In the genomic region with DNA sequence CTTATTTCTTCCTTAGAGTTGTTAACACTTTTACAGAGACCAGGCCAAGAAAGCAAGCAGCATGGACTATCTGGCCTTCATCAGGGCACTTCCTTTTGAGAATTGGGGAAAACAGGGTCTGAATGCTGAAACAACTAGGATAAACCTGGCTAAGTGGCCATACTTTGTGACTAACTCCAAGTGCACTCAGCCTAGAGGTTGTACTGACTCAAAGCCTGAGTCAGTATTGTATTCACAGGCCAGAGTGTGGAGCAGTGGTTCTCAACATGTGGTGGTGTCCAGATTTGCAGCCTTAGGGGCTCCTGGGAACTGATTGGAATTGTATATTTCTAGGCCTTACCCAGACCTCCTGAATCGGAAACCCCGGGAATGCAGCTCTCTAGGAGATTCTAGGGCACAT, we compare ENCODE assay signal across 23 cellular contexts. TPM values are rescaled to one million over a fixed set of nuclear protein-coding genes. Genes with fewer than 3 reads are reported as not detected.
DNase-seq lines count a peak whose midpoint lies in the region; ATAC-seq, FAIRE-seq and TF ChIP-seq lines count a peak whose summit lies in the region.
"Had no signal": no experiment of that assay in that cellular context is flagged by ENCODE, and none has a peak within 500 bp of the region (broad histone marks: within the 10 kb centered on the region; RNA-seq: fewer than 3 reads in every experiment).

No MANE protein-coding gene starts in this region.

- FAIRE-seq in bronchial epithelial cell (lab: Jason Lieb, UNC), result no peak
- FAIRE-seq: GM12878, K562 had no signal

- peak overlapping the region; percentile 64 for H3K9ac ChIP-seq in mesenchymal stem cell (ENCODE audit: low read length)

- H3K4me1 ChIP-seq in mesenchymal stem cell (ENCODE audit: control insufficient read depth, insufficient read depth, low read depth, low read length) (no peaks in the 10 kb centered on the region), GM23338 (ENCODE audit: insufficient read depth) (no peaks in the 10 kb centered on the region)
- H3K4me1 ChIP-seq: Caco-2, right lobe of liver, stomach, uterus had no signal

- no peak overlapping the region for H3K4me3 ChIP-seq in bronchial epithelial cell (ENCODE audit: low read depth, low read length)
- H3K4me3 ChIP-seq in mesenchymal stem cell (ENCODE audit: insufficient read depth in 1 of 2, low read depth in 1 of 2, low read length in 2 of 2), result no peak overlapping the region
- H3K4me3 ChIP-seq in GM23338, result no peak overlapping the region
- H3K4me3 ChIP-seq: GM12878, K562, right lobe of liver, stomach, uterus had no signal

- H2AK5ac ChIP-seq in mesenchymal stem cell (ENCODE audit: low read length, severe bottlenecking), result no peak overlapping the region

- peaks cover 61% of the 10 kb centered on the region for H3K36me3 Mint-ChIP-seq in activated T-cell treated with anti-CD3 and anti-CD28 coated beads, Interleukin-2, amount 50 U/mL, for 4 hours (ENCODE audit: insufficient read depth)
- H3K36me3 Mint-ChIP-seq in GM23338 (ENCODE audit: low read depth), result peaks cover 85% of the 10 kb centered on the region

- H3K9me3 Mint-ChIP-seq in activated T-cell treated with anti-CD3 and anti-CD28 coated beads, Interleukin-2, amount 50 U/mL, for 4 hours, result no peaks in the 10 kb centered on the region
- no peaks in the 10 kb centered on the region for H3K9me3 Mint-ChIP-seq in GM23338
- H3K9me3 Mint-ChIP-seq: activated CD4-positive, alpha-beta memory T cell treated with anti-CD3 and anti-CD28 coated beads for 36 hours; activated naive CD4-positive, alpha-beta T cell treated with anti-CD3 and anti-CD28 coated beads, Interleukin-2, amount 50 U/mL, for 72 hours had no signal

- no peaks in the 10 kb centered on the region for H3K27me3 Mint-ChIP-seq in activated T-cell treated with anti-CD3 and anti-CD28 coated beads, Interleukin-2, amount 50 U/mL, for 4 hours (ENCODE audit: low read depth)
- H3K27me3 Mint-ChIP-seq in GM23338 (ENCODE audit: insufficient read depth, low read depth, poor library complexity), result peaks cover 2% of the 10 kb centered on the region
- H3K27me3 Mint-ChIP-seq: activated CD4-positive, alpha-beta memory T cell treated with anti-CD3 and anti-CD28 coated beads for 36 hours; B cell had no signal

- H2AFZ ChIP-seq in mesenchymal stem cell (ENCODE audit: low read depth, low read length) (no peak overlapping the region), GM23338 (no peak overlapping the region)

- no peak overlapping the region for H3K4me2 ChIP-seq in mesenchymal stem cell (ENCODE audit: low read length, poor library complexity, severe bottlenecking)
- H3K4me2 ChIP-seq in GM23338, result no peak overlapping the region

- no peaks in the 10 kb centered on the region for H3K9me2 ChIP-seq in GM23338 (ENCODE audit: insufficient read depth)

- H3F3A ChIP-seq in GM23338 (replicated peaks; ENCODE audit: low read depth), result 0 out of 2 replicates have a peak, but pooled peaks cover 3% of the 10 kb centered on the region

- H3K23ac ChIP-seq in mesenchymal stem cell (ENCODE audit: low read length in 2 of 2), result no peak overlapping the region

- H2BK15ac ChIP-seq in mesenchymal stem cell (ENCODE audit: low read depth, poor library complexity, severe bottlenecking), result no peak overlapping the region

- DNase-seq in AG20443 (ENCODE audit: low spot score) (peak; percentile 75), LHCN-M2 (ENCODE audit: low read depth) (peak; percentile 46), bronchial epithelial cell (ENCODE audit: low read depth) (peak; percentile 69), mesenchymal stem cell (peak; percentile 4), GM23338 (ENCODE audit: low spot score) (no peak)
- no peak for DNase-seq in activated T-cell treated with anti-CD3 and anti-CD28 coated beads, Interleukin-2, amount 50 U/mL, for 4 hours
- DNase-seq in stimulated activated CD4-positive, alpha-beta T cell treated with anti-CD3 and anti-CD28 coated beads, Interleukin-15, amount 100 ng/mL, for 24 hours, result no peak
- DNase-seq: activated CD4-positive, alpha-beta memory T cell treated with anti-CD3 and anti-CD28 coated beads for 36 hours; activated T-cell treated with anti-CD3 and anti-CD28 coated beads, Interleukin-2, amount 50 U/mL, for 48 hours; Caco-2; NCI-H1092 treated with DMSO at 0.1 percent for 48 hours; NCI-H82; right lobe of liver; RPMI8226; stimulated activated CD4-positive, alpha-beta T cell treated with anti-CD3 and anti-CD28 coated beads, Interleukin-1b, Interleukin-23, amount 100 ng/mL, for 48 hours; stomach; uterus; WERI-Rb-1 had no signal

- H3K4ac ChIP-seq in mesenchymal stem cell (ENCODE audit: low read depth in 1 of 2, low read length in 2 of 2), result no peak overlapping the region

- H2BK120ac ChIP-seq in mesenchymal stem cell (ENCODE audit: low read depth, low read length), result no peak overlapping the region

- no peak overlapping the region for H4K91ac ChIP-seq in mesenchymal stem cell (ENCODE audit: low read length)

- no peak overlapping the region for H3K4me3 Mint-ChIP-seq in activated T-cell treated with anti-CD3 and anti-CD28 coated beads, Interleukin-2, amount 50 U/mL, for 4 hours
- no peak overlapping the region for H3K4me3 Mint-ChIP-seq in GM23338
- H3K4me3 Mint-ChIP-seq: activated CD4-positive, alpha-beta memory T cell treated with anti-CD3 and anti-CD28 coated beads for 36 hours; B cell had no signal

- H3K18ac ChIP-seq in mesenchymal stem cell (ENCODE audit: low read depth in 1 of 2, low read length in 2 of 2), result no peak overlapping the region

- H3K27ac ChIP-seq in mesenchymal stem cell (ENCODE audit: low read length, poor library complexity, severe bottlenecking) (no peak overlapping the region), GM23338 (ENCODE audit: low read depth) (no peak overlapping the region)
- H3K27ac ChIP-seq: right lobe of liver, stomach, uterus, WERI-Rb-1 had no signal

- peaks cover 28% of the 10 kb centered on the region for H3K36me3 ChIP-seq in bronchial epithelial cell (ENCODE audit: control insufficient read depth, insufficient read depth, low read length)
- peaks cover 47 to 67% of the 10 kb centered on the region in 2 experiments for H3K36me3 ChIP-seq in mesenchymal stem cell (ENCODE audit: control insufficient read depth in 1 of 2, insufficient read depth in 2 of 2, low read depth in 1 of 2, low read length in 2 of 2)
- H3K36me3 ChIP-seq in GM23338 (ENCODE audit: insufficient read depth), result peaks cover 50% of the 10 kb centered on the region
- H3K36me3 ChIP-seq: uterus had no signal

- no peaks in the 10 kb centered on the region for H3K4me1 Mint-ChIP-seq in activated T-cell treated with anti-CD3 and anti-CD28 coated beads, Interleukin-2, amount 50 U/mL, for 4 hours (ENCODE audit: low read depth)
- no peaks in the 10 kb centered on the region for H3K4me1 Mint-ChIP-seq in GM23338
- H3K4me1 Mint-ChIP-seq: B cell had no signal

- H3K9me3 ChIP-seq in mesenchymal stem cell (ENCODE audit: control insufficient read depth, low read length), result no peaks in the 10 kb centered on the region
- H3K9me3 ChIP-seq: Caco-2, right lobe of liver, stomach, uterus had no signal

- TF ChIP-seq CTCF in bronchial epithelial cell (IDR thresholded peaks at IDR 0.05; ENCODE audit: insufficient read depth, low read length, severe bottlenecking) (no peak), GM23338 (conservative IDR thresholded peaks at IDR 0.05; ENCODE audit: low read depth in 2 of 2) (no peak)

- no peak overlapping the region for H2BK5ac ChIP-seq in mesenchymal stem cell (ENCODE audit: low read depth, low read length, poor library complexity, severe bottlenecking)

- no peaks in the 10 kb centered on the region for H3K79me2 ChIP-seq in GM23338 (replicated peaks; ENCODE audit: insufficient read depth)

- 100% methylated on average over 2 of the region's 2 CpGs for WGBS in mesenchymal stem cell

- no peak overlapping the region for H2BK12ac ChIP-seq in mesenchymal stem cell (ENCODE audit: low read length in 2 of 2)

- no peak overlapping the region for H3K27ac Mint-ChIP-seq in GM23338
- H3K27ac Mint-ChIP-seq: activated CD4-positive, alpha-beta memory T cell treated with anti-CD3 and anti-CD28 coated beads for 36 hours; B cell had no signal

- H4K8ac ChIP-seq in mesenchymal stem cell (ENCODE audit: low read length), result no peak overlapping the region

- H3K79me1 ChIP-seq in mesenchymal stem cell (replicated peaks; ENCODE audit: low read length, poor library complexity, severe bottlenecking), result peaks cover 13% of the 10 kb centered on the region

- H3K27me3 ChIP-seq in bronchial epithelial cell (ENCODE audit: control insufficient read depth, insufficient read depth, low read length), result no peaks in the 10 kb centered on the region
- no peaks in the 10 kb centered on the region for H3K27me3 ChIP-seq in mesenchymal stem cell (ENCODE audit: control insufficient read depth in 1 of 2, insufficient read depth in 1 of 2, low read length in 2 of 2)
- no peaks in the 10 kb centered on the region for H3K27me3 ChIP-seq in GM23338 (ENCODE audit: insufficient read depth)
- H3K27me3 ChIP-seq: right lobe of liver, stomach, uterus had no signal

- no peak overlapping the region for H3K14ac ChIP-seq in mesenchymal stem cell (ENCODE audit: low read length in 2 of 2)

- no peak for ATAC-seq in activated T-cell treated with anti-CD3 and anti-CD28 coated beads, Interleukin-2, amount 50 U/mL, for 4 hours
- ATAC-seq in GM23338 (no peak), GM18511 (IDR thresholded peaks at IDR 0.05; ENCODE audit: unreplicated experiment) (no peak)
- ATAC-seq: activated naive CD4-positive, alpha-beta T cell treated with anti-CD3 and anti-CD28 coated beads, Interleukin-2, amount 50 U/mL, for 72 hours; GM12878; K562 had no signal

- H4K20me1 ChIP-seq in GM23338 (replicated peaks; ENCODE audit: insufficient read depth), result peaks cover 9% of the 10 kb centered on the region; the same call in 1 of the 2 replicates

RNA-seq across cellular contexts. Expression of a gene that starts 20.1 kb away (rescaled TPM):
- total RNA-seq in LHCN-M2 (2014; rRNA removed) (48.7 and 56.7 TPM in 2 replicates), bronchial epithelial cell (81.6 and 119 TPM in 2 replicates)
- polyA plus RNA-seq in LHCN-M2 (2012), result 37.8 TPM
- polyA plus RNA-seq in mesenchymal stem cell (2013, experiment 1 of 2), result 22.5 TPM
- polyA plus RNA-seq in mesenchymal stem cell (2013, experiment 2 of 2), result 22.8 TPM
- 10 to 100 TPM; 77.0 to 99.1 (median 91.1) TPM for total RNA-seq in activated T-cell treated with anti-CD3 and anti-CD28 coated beads, Interleukin-2, amount 50 U/mL, for 4 hours
- 50.0 and 66.6 TPM in 2 replicates for total RNA-seq in GM23338 (2014; rRNA removed; shearing (Covaris generic))
- 27.2 and 28.3 TPM in 2 replicates for polyA plus RNA-seq in GM23338 (2016; fragmentation: Nextera tagmentation; extraction: Ambion mirVana)

RNA-seq across cellular contexts. Expression of a gene that starts 30.8 kb away (rescaled TPM):
- total RNA-seq in LHCN-M2 (2014; rRNA removed) (23.6 and 31.3 TPM in 2 replicates), bronchial epithelial cell (12.0 and 18.2 TPM in 2 replicates)
- 9.4 TPM for polyA plus RNA-seq in LHCN-M2 (2012)
- polyA plus RNA-seq in mesenchymal stem cell (2013, experiment 1 of 2), result 9.2 TPM
- polyA plus RNA-seq in mesenchymal stem cell (2013, experiment 2 of 2), result 9.5 TPM
- total RNA-seq in activated T-cell treated with anti-CD3 and anti-CD28 coated beads, Interleukin-2, amount 50 U/mL, for 4 hours, result 10 to 100 TPM; 11.1 to 15.1 (median 12.3) TPM
- total RNA-seq in GM23338 (2014; rRNA removed; shearing (Covaris generic)), result 21.1 and 26.2 TPM in 2 replicates
- polyA plus RNA-seq in GM23338 (2016; fragmentation: Nextera tagmentation; extraction: Ambion mirVana), result 3.2 and 4.8 TPM in 2 replicates

RNA-seq across cellular contexts. Expression of a gene that starts 39.4 kb away (rescaled TPM):
- total RNA-seq in LHCN-M2 (2014; rRNA removed) (84.3 and 88.0 TPM in 2 replicates), bronchial epithelial cell (108 and 186 TPM in 2 replicates)
- 106 TPM for polyA plus RNA-seq in LHCN-M2 (2012)
- 164 TPM for polyA plus RNA-seq in mesenchymal stem cell (2013, experiment 1 of 2)
- polyA plus RNA-seq in mesenchymal stem cell (2013, experiment 2 of 2), result 170 TPM
- total RNA-seq in activated T-cell treated with anti-CD3 and anti-CD28 coated beads, Interleukin-2, amount 50 U/mL, for 4 hours, result 10 to 100 TPM; 61.3 to 65.5 (median 61.6) TPM
- total RNA-seq in GM23338 (2014; rRNA removed; shearing (Covaris generic)), result 94.3 and 108 TPM in 2 replicates
- 308 and 363 TPM in 2 replicates for polyA plus RNA-seq in GM23338 (2016; fragmentation: Nextera tagmentation; extraction: Ambion mirVana)

Comparison
In these comparisons a context has a peak if more than half of its experiments do, and no peak if none do; other contexts are left out.
1. DNase-seq: peak in AG20443 (single experiment), LHCN-M2 (single experiment), bronchial epithelial cell (single experiment) and mesenchymal stem cell (single experiment); none in activated T-cell treated with anti-CD3 and anti-CD28 coated beads, Interleukin-2, amount 50 U/mL, for 4 hours (single experiment), GM23338 (single experiment) and stimulated activated CD4-positive, alpha-beta T cell treated with anti-CD3 and anti-CD28 coated beads, Interleukin-15, amount 100 ng/mL, for 24 hours (single experiment).